In the genomic region with DNA sequence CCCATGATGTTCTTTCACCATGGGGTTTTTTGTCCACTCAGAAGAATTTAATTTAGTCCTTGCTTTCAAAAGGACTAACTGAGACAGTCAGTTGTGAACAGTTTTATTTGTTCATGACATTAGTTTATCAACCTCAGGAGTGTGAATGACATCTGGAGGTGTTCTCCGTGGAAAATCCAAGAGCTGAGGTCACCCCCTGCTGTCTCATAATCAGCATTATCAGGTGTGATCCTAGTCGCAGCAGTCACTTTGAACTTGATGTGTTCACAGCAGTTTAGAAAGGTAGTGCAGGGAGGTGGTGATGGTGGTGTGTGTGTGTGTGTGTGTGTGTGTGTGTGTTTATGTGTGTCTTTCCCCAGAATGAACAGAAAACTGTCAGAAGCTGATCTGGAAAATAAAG, we compare ENCODE assay signal across 20 cellular contexts.
DNase-seq lines count a peak whose midpoint lies in the region; ATAC-seq and TF ChIP-seq lines count a peak whose summit lies in the region.
"Had no signal": no experiment of that assay in that cellular context is flagged by ENCODE, and none has a peak within 500 bp of the region (broad histone marks: within the 10 kb centered on the region; RNA-seq: fewer than 3 reads in every experiment).

No MANE protein-coding gene starts in this region.

- no peak for ATAC-seq in GM21528 (IDR thresholded peaks at IDR 0.05; ENCODE audit: low FRiP score, unreplicated experiment)
- ATAC-seq: CD8-positive, alpha-beta T cell had no signal

- no peak overlapping the region for H3K27ac Mint-ChIP-seq in endodermal cell
- H3K27ac Mint-ChIP-seq in neural progenitor cell = peak overlapping the region; percentile 53
- H3K27ac Mint-ChIP-seq: B cell; CD4-positive, CD25-positive, alpha-beta regulatory T cell; CD8-positive, alpha-beta T cell had no signal

- no peaks in the 10 kb centered on the region for H3K36me3 ChIP-seq in endodermal cell (ENCODE audit: control insufficient read depth, insufficient read depth, low read length)
- H3K36me3 ChIP-seq in neural progenitor cell = no peaks in the 10 kb centered on the region
- H3K36me3 ChIP-seq: BLaER1 had no signal

- H3K27ac ChIP-seq in endodermal cell (ENCODE audit: low read depth, low read length) (no peak overlapping the region), neural progenitor cell (no peak overlapping the region)
- H3K27ac ChIP-seq: 22Rv1, BLaER1, C4-2B had no signal

- H4K20me1 ChIP-seq in neural progenitor cell (ENCODE audit: low read depth) = no peaks in the 10 kb centered on the region
- H4K20me1 ChIP-seq: BLaER1 had no signal

- 13% methylated on average over 2 of the region's 2 CpGs; no CpG with 5 or more reads in 1 of the 2 experiments for WGBS in endodermal cell (ENCODE audit: insufficient coverage in 1 of 2, insufficient read length in 1 of 2), 2 experiments

- H3K4me1 Mint-ChIP-seq in endodermal cell = peaks cover 12% of the 10 kb centered on the region
- H3K4me1 Mint-ChIP-seq in neural progenitor cell = peaks cover 5% of the 10 kb centered on the region
- H3K4me1 Mint-ChIP-seq: B cell; CD4-positive, CD25-positive, alpha-beta regulatory T cell had no signal

- H3K9ac ChIP-seq in endodermal cell (ENCODE audit: extremely low read depth, low read length, poor library complexity, severe bottlenecking) (no peak overlapping the region), neural progenitor cell (no peak overlapping the region)
- H3K9ac ChIP-seq: BLaER1 had no signal

- H3K9me3 Mint-ChIP-seq in endodermal cell (peaks cover 3% of the 10 kb centered on the region), neural progenitor cell (no peaks in the 10 kb centered on the region)

- H3K27me3 ChIP-seq in endodermal cell (ENCODE audit: control insufficient read depth, insufficient read depth, low read length, poor library complexity, severe bottlenecking) (peaks cover 13% of the 10 kb centered on the region), neural progenitor cell (no peaks in the 10 kb centered on the region)
- H3K27me3 ChIP-seq: BLaER1 had no signal

- H3K27me3 Mint-ChIP-seq in endodermal cell (ENCODE audit: insufficient read depth) = peaks cover 43% of the 10 kb centered on the region
- no peaks in the 10 kb centered on the region for H3K27me3 Mint-ChIP-seq in neural progenitor cell (ENCODE audit: insufficient read depth, low read depth)
- H3K27me3 Mint-ChIP-seq: B cell; CD4-positive, CD25-positive, alpha-beta regulatory T cell had no signal

- H3K4me3 Mint-ChIP-seq in endodermal cell (no peak overlapping the region), neural progenitor cell (no peak overlapping the region)
- H3K4me3 Mint-ChIP-seq: B cell; CD4-positive, CD25-positive, alpha-beta regulatory T cell; CD8-positive, alpha-beta T cell had no signal

- no peak for TF ChIP-seq CTCF in endodermal cell (conservative IDR thresholded peaks at IDR 0.05)
- no peak for TF ChIP-seq CTCF in neural progenitor cell (IDR thresholded peaks at IDR 0.05)

- DNase-seq in DMS 273 (lab: John Stamatoyannopoulos, UW; ENCODE audit: unreplicated experiment) (peak; percentile 16), DMS 273 treated with DMSO at 0.1 percent for 48 hours (lab: John Stamatoyannopoulos, UW) (no peak), NCI-H748 (lab: John Stamatoyannopoulos, UW; ENCODE audit: unreplicated experiment) (peak; percentile 20), NCI-H748 treated with DMSO at 0.1 percent for 48 hours (lab: John Stamatoyannopoulos, UW) (no peak), endodermal cell (peak; percentile 75), neural progenitor cell (ENCODE audit: low spot score) (no peak)
- DNase-seq in activated T-cell treated with anti-CD3 and anti-CD28 coated beads, Interleukin-2, amount 50 U/mL, for 48 hours = no peak
- DNase-seq: Caco-2; CD4-positive, CD25-positive, alpha-beta regulatory T cell; CD8-positive, alpha-beta T cell; DMS79; EL; GDM1; H7; HCEC 1CT had no signal

- H3K9me3 ChIP-seq in endodermal cell (ENCODE audit: control insufficient read depth, low read length) (peaks cover 6% of the 10 kb centered on the region), neural progenitor cell (ENCODE audit: low read depth) (no peaks in the 10 kb centered on the region)
- H3K9me3 ChIP-seq: BLaER1, Caco-2 had no signal

- no peak overlapping the region for H2AFZ ChIP-seq in neural progenitor cell (replicated peaks)

- no peak overlapping the region for H3K4me2 ChIP-seq in neural progenitor cell
- H3K4me2 ChIP-seq: BLaER1 had no signal

- H3K36me3 Mint-ChIP-seq in endodermal cell (ENCODE audit: low read depth) (no peaks in the 10 kb centered on the region), neural progenitor cell (no peaks in the 10 kb centered on the region)
- H3K36me3 Mint-ChIP-seq: CD4-positive, CD25-positive, alpha-beta regulatory T cell; CD8-positive, alpha-beta T cell had no signal

- H3K79me2 ChIP-seq in neural progenitor cell (ENCODE audit: low read depth) = no peaks in the 10 kb centered on the region

- no peaks in the 10 kb centered on the region for H3F3A ChIP-seq in neural progenitor cell (ENCODE audit: low read depth)

- H3K4me1 ChIP-seq in endodermal cell (ENCODE audit: control insufficient read depth, insufficient read depth, low read length) (peaks cover 5% of the 10 kb centered on the region), neural progenitor cell (no peaks in the 10 kb centered on the region)
- H3K4me1 ChIP-seq: BLaER1, Caco-2 had no signal

- H3K4me3 ChIP-seq in endodermal cell (ENCODE audit: low read length) (no peak overlapping the region), neural progenitor cell (no peak overlapping the region)
- H3K4me3 ChIP-seq: BLaER1 had no signal

Comparison
In these comparisons a context has a peak if more than half of its experiments do, and no peak if none do; other contexts are left out.
1. DNase-seq: peak in DMS 273 (single experiment), NCI-H748 (single experiment) and endodermal cell (single experiment); none in DMS 273 treated with DMSO at 0.1 percent for 48 hours (single experiment), NCI-H748 treated with DMSO at 0.1 percent for 48 hours (single experiment), neural progenitor cell (single experiment) and activated T-cell treated with anti-CD3 and anti-CD28 coated beads, Interleukin-2, amount 50 U/mL, for 48 hours (0 of 2).